8 cellular contexts compared by ENCODE assay signal in genomic region chr7:130941322-130942210, GRCh38.
DNase-seq lines count a peak whose midpoint lies in the region; ATAC-seq and TF ChIP-seq lines count a peak whose summit lies in the region.

No MANE protein-coding gene starts in this region.

- TSS peak; percentile 81 for BruUV-seq in Calu3 (replicated peaks; lab: Mats Ljungman, UMichigan)

- no peaks in the 10 kb centered on the region for H3K27me3 ChIP-seq in body of pancreas
- no peaks in the 10 kb centered on the region for H3K27me3 ChIP-seq in right lobe of liver
- H3K27me3 ChIP-seq in tibial artery, result no peaks in the 10 kb centered on the region

- peak overlapping the region; percentile 76 to 91 (median 86) for H3K27ac ChIP-seq in body of pancreas
- H3K27ac ChIP-seq in right lobe of liver, result peak overlapping the region; percentile 92 to 99 (median 97)
- H3K27ac ChIP-seq in tibial artery, result peak overlapping the region; percentile 40 to 51

- H3K36me3 ChIP-seq in body of pancreas (replicated peaks in 1 of 2; ENCODE audit: insufficient read depth in 1 of 2, low read depth in 2 of 2) (no peaks in the 10 kb centered on the region), right lobe of liver (no peaks in the 10 kb centered on the region), tibial artery (peaks cover 0 to 12% (median 0%) of the 10 kb centered on the region in 3 donors)

- no peaks in the 10 kb centered on the region for H3K27me3 Mint-ChIP-seq in Calu3 (ENCODE audit: unreplicated experiment)

- H3K27ac Mint-ChIP-seq in Calu3 (ENCODE audit: unreplicated experiment), result peak overlapping the region; percentile 97

- H3K4me3 Mint-ChIP-seq in Calu3 (ENCODE audit: low read depth, unreplicated experiment), result peak overlapping the region; percentile 90

- WGBS in body of pancreas, 2 donors, result 7 to 9% methylated on average over 14 to 20 of the region's 20 CpGs
- WGBS in right lobe of liver (ENCODE audit: insufficient coverage, low coverage, low lambda C conversion rate, missing lambda C conversion rate), result 13% methylated on average over 20 of the region's 20 CpGs

- TF ChIP-seq POLR2A in body of pancreas (IDR thresholded peaks at IDR 0.05), result peak in 2 of 3 donors; percentile 57 to 69
- TF ChIP-seq POLR2A in right lobe of liver (IDR thresholded peaks at IDR 0.05), result peak; percentile 69

- H3K36me3 Mint-ChIP-seq in Calu3 (ENCODE audit: insufficient read depth, unreplicated experiment), result peaks cover 67% of the 10 kb centered on the region

- H3K4me3 ChIP-seq in body of pancreas (peak overlapping the region; percentile 23 to 25), right lobe of liver (peak overlapping the region; percentile 28 to 60 (median 57)), tibial artery (peak overlapping the region; percentile 17 to 24)

- H3K9me3 ChIP-seq in body of pancreas, result no peaks in the 10 kb centered on the region
- no peaks in the 10 kb centered on the region for H3K9me3 ChIP-seq in right lobe of liver
- no peaks in the 10 kb centered on the region for H3K9me3 ChIP-seq in tibial artery

- ATAC-seq in body of pancreas (peak; percentile 77), right lobe of liver (peak; percentile 73 to 89 (median 84)), HG03196 (IDR thresholded peaks at IDR 0.05; ENCODE audit: unreplicated experiment) (no peak), GM18498 (IDR thresholded peaks at IDR 0.05; ENCODE audit: unreplicated experiment) (no peak)

- CTCF ChIA-PET in Calu3 (lab: Charles Lee), result interaction anchor here (0.7 to 1.8 kb wide), 9 partner anchors 10 to 69 kb away, joined by 3 to 10 read pairs (median 4); no protein-coding TSS in a partner anchor

- H3K4me1 ChIP-seq in body of pancreas (peaks cover 35% of the 10 kb centered on the region), right lobe of liver (peaks cover 0 to 45% (median 13%) of the 10 kb centered on the region in 4 donors), tibial artery (peaks cover 0 to 100% (median 36%) of the 10 kb centered on the region in 4 donors)

- intact Hi-C loops in Calu3 (cut with micrococcal nuclease; ENCODE audit: unreplicated experiment), result loop anchor here (5.0 kb wide), 1 partner anchor 66 kb away; no protein-coding TSS in a partner anchor
- intact Hi-C loops in body of pancreas (cut with DNase I), result no loop called here
- intact Hi-C loops in right lobe of liver (cut with DNase I), result loop anchor here in 1 of 2 donors (10.0 kb wide), 1 partner anchor 53 kb away; no protein-coding TSS in a partner anchor
- intact Hi-C loops in tibial artery (cut with DNase I; ENCODE audit: low total_unique reads), result no loop called here

- DNase-seq in Calu3, result peak; percentile 68
- peak; percentile 45 to 88 for DNase-seq in NCI-H526 (lab: John Stamatoyannopoulos, UW)
- peak; percentile 66 to 82 (median 75) for DNase-seq in body of pancreas
- DNase-seq in right lobe of liver, result peak; percentile 84 to 90 (median 85)
- peak in 1 of 2 donors; percentile 42 for DNase-seq in tibial artery
- DNase-seq in NCI-H2171 (lab: John Stamatoyannopoulos, UW), result no peak

- peaks cover 2% of the 10 kb centered on the region for H3K9me3 Mint-ChIP-seq in Calu3 (ENCODE audit: low read depth, unreplicated experiment)

- TF ChIP-seq CTCF in Calu3 (IDR thresholded peaks at IDR 0.05; ENCODE audit: unreplicated experiment), result no peak
- no peak for TF ChIP-seq CTCF in body of pancreas (IDR thresholded peaks at IDR 0.05)
- TF ChIP-seq CTCF in right lobe of liver (IDR thresholded peaks at IDR 0.05), result no peak
- no peak for TF ChIP-seq CTCF in tibial artery (IDR thresholded peaks at IDR 0.05)

- H3K4me1 Mint-ChIP-seq in Calu3 (ENCODE audit: low read depth, unreplicated experiment), result peaks cover 46% of the 10 kb centered on the region

Comparison
In these comparisons a context has a peak if more than half of its experiments do, and no peak if none do; other contexts are left out.
1. ATAC-seq: peak in body of pancreas (single experiment) and right lobe of liver (4 of 4); none in HG03196 (single experiment) and GM18498 (single experiment).
2. H3K27ac ChIP-seq: peak in every context shown above with its lines; median percentile 97 in right lobe of liver; 86 in body of pancreas; 46 in tibial artery.
3. Peak in every context shown above with its lines, with median percentiles within 50 percentile points of each other: H3K4me3 ChIP-seq.